ENCODE assay signal across 11 cellular contexts in the genomic region with DNA sequence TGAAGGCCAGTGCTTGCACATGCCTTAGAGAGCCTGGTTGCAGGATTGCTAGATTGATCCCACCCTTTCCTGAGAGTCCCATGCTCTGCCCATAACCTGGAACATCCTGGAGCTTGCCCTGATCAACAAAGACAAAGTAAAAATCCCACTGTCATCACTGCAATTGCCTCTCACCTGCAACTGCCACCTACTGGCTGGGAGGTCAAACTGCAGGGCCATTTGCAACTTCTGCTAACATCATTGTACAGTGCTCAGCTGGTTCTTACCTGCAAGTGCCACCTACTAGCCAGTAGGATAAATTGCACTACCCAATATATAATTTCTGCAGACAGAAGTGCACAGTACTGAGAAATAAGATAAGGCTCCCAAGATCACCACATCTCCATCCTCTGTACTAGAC.
DNase-seq lines count a peak whose midpoint lies in the region; ATAC-seq and TF ChIP-seq lines count a peak whose summit lies in the region.
"Had no signal": no experiment of that assay in that cellular context is flagged by ENCODE, and none has a peak within 500 bp of the region (broad histone marks: within the 10 kb centered on the region; RNA-seq: fewer than 3 reads in every experiment).

No MANE protein-coding gene starts in this region.

- H3K27ac Mint-ChIP-seq in neural crest cell (ENCODE audit: unreplicated experiment) = no peak overlapping the region

- no peaks in the 10 kb centered on the region for H3K9me3 ChIP-seq in SK-N-SH
- H3K9me3 ChIP-seq in ascending aorta = peaks cover 0 to 7% of the 10 kb centered on the region in 2 donors
- H3K9me3 ChIP-seq: uterus had no signal

- no peak overlapping the region for H3K4me3 Mint-ChIP-seq in neural crest cell

- no peak overlapping the region for H3K9ac ChIP-seq in SK-N-SH

- H3K4me1 Mint-ChIP-seq in neural crest cell = peaks cover 4% of the 10 kb centered on the region

- no peak overlapping the region for H3K4me3 ChIP-seq in SK-N-SH (ENCODE audit: low read depth in 2 of 2, low read length in 1 of 2)
- H3K4me3 ChIP-seq in NB4 (ENCODE audit: low read depth, low read length) = no peak overlapping the region
- H3K4me3 ChIP-seq in ascending aorta = no peak overlapping the region
- H3K4me3 ChIP-seq: uterus had no signal

- no peak for ATAC-seq in SK-N-SH treated with all-trans-retinoic acid at 6 μM for 48 hours
- peak; percentile 81 for ATAC-seq in HG02759 (IDR thresholded peaks at IDR 0.05; ENCODE audit: unreplicated experiment)

- H3K9me2 ChIP-seq in SK-N-SH = no peaks in the 10 kb centered on the region

- H3F3A ChIP-seq in SK-N-SH (replicated peaks; ENCODE audit: insufficient read depth) = no peaks in the 10 kb centered on the region

- no peak overlapping the region for H3K4me2 ChIP-seq in SK-N-SH

- H3K36me3 ChIP-seq in SK-N-SH (replicated peaks in 1 of 2; ENCODE audit: control insufficient read depth in 1 of 2, insufficient read depth in 2 of 2, low read length in 1 of 2) = no peaks in the 10 kb centered on the region
- no peaks in the 10 kb centered on the region for H3K36me3 ChIP-seq in ascending aorta
- H3K36me3 ChIP-seq: uterus had no signal

- H3K27me3 ChIP-seq in SK-N-SH (ENCODE audit: insufficient read depth) (no peaks in the 10 kb centered on the region), ascending aorta (no peaks in the 10 kb centered on the region)
- H3K27me3 ChIP-seq: uterus had no signal

- no peak for DNase-seq in SK-N-SH
- DNase-seq in NB4 (ENCODE audit: low read depth) = peak; percentile 14
- no peak for DNase-seq in neural crest cell (ENCODE audit: low read depth, low spot score)
- DNase-seq in ascending aorta (ENCODE audit: low spot score in 2 of 2) = no peak
- DNase-seq in NCI-H187 treated with DMSO at 0.1 percent for 48 hours (lab: John Stamatoyannopoulos, UW) = no peak
- no peak for DNase-seq in NCI-H526 (lab: John Stamatoyannopoulos, UW)
- DNase-seq: hypothalamus, MV-4-11, uterus had no signal

- POLR2A ChIA-PET in SK-N-SH (lab: Yijun Ruan, JAX) = no interaction called here

- H2AFZ ChIP-seq in SK-N-SH (ENCODE audit: low read depth) = no peak overlapping the region

- H3K4me1 ChIP-seq in SK-N-SH (ENCODE audit: control insufficient read depth in 1 of 2, insufficient read depth in 2 of 2, low read depth in 1 of 2, low read length in 1 of 2) (no peaks in the 10 kb centered on the region), ascending aorta (no peaks in the 10 kb centered on the region)
- H3K4me1 ChIP-seq: uterus had no signal

- peak; percentile 47 for TF ChIP-seq CTCF in SK-N-SH (IDR thresholded peaks at IDR 0.05)
- peak; percentile 65 for TF ChIP-seq CTCF in NB4 (IDR thresholded peaks at IDR 0.05; ENCODE audit: low read depth, low read length)
- TF ChIP-seq CTCF in neural crest cell (conservative IDR thresholded peaks at IDR 0.05) = peak; percentile 33
- TF ChIP-seq CTCF in ascending aorta (IDR thresholded peaks at IDR 0.05) = no peak

- H3K27me3 Mint-ChIP-seq in neural crest cell (ENCODE audit: low read depth) = no peaks in the 10 kb centered on the region

- no peak for TF ChIP-seq RAD21 in SK-N-SH (IDR thresholded peaks at IDR 0.05; ENCODE audit: low read length)

- TF ChIP-seq POLR2A in NB4 (IDR thresholded peaks at IDR 0.05; ENCODE audit: extremely low read depth, insufficient read length) = no peak

- peaks cover 27% of the 10 kb centered on the region for H3K36me3 Mint-ChIP-seq in neural crest cell (ENCODE audit: low read depth)

- no peak for TF ChIP-seq EP300 in SK-N-SH (IDR thresholded peaks at IDR 0.05; ENCODE audit: borderline replicate concordance in 1 of 2, low read depth in 1 of 2, low read length in 1 of 2)

- H3K27ac ChIP-seq in SK-N-SH (ENCODE audit: low read depth in 2 of 2, low read length in 1 of 2) (no peak overlapping the region), ascending aorta (no peak overlapping the region)
- H3K27ac ChIP-seq: uterus had no signal

- CTCF ChIA-PET in SK-N-SH (lab: Yijun Ruan, JAX) = no interaction called here

- H4K20me1 ChIP-seq in SK-N-SH (ENCODE audit: insufficient read depth) = no peaks in the 10 kb centered on the region

- H3K79me2 ChIP-seq in SK-N-SH (ENCODE audit: insufficient read depth) = no peaks in the 10 kb centered on the region

- intact Hi-C loops in ascending aorta (cut with DNase I) = no loop called here

- peaks cover 22% of the 10 kb centered on the region for H3K9me3 Mint-ChIP-seq in neural crest cell

TF ChIP-seq in SK-N-SH, 30 proteins besides CTCF, POLR2A, EP300 and RAD21 (continues in another document):
- TF ChIP-seq NRF1 (IDR thresholded peaks at IDR 0.05; ENCODE audit: low read depth, low read length) (no peak), RFX5 (IDR thresholded peaks at IDR 0.05; ENCODE audit: low read length) (no peak), ELF1 (IDR thresholded peaks at IDR 0.05) (no peak)
- TF ChIP-seq, protein P1, sequence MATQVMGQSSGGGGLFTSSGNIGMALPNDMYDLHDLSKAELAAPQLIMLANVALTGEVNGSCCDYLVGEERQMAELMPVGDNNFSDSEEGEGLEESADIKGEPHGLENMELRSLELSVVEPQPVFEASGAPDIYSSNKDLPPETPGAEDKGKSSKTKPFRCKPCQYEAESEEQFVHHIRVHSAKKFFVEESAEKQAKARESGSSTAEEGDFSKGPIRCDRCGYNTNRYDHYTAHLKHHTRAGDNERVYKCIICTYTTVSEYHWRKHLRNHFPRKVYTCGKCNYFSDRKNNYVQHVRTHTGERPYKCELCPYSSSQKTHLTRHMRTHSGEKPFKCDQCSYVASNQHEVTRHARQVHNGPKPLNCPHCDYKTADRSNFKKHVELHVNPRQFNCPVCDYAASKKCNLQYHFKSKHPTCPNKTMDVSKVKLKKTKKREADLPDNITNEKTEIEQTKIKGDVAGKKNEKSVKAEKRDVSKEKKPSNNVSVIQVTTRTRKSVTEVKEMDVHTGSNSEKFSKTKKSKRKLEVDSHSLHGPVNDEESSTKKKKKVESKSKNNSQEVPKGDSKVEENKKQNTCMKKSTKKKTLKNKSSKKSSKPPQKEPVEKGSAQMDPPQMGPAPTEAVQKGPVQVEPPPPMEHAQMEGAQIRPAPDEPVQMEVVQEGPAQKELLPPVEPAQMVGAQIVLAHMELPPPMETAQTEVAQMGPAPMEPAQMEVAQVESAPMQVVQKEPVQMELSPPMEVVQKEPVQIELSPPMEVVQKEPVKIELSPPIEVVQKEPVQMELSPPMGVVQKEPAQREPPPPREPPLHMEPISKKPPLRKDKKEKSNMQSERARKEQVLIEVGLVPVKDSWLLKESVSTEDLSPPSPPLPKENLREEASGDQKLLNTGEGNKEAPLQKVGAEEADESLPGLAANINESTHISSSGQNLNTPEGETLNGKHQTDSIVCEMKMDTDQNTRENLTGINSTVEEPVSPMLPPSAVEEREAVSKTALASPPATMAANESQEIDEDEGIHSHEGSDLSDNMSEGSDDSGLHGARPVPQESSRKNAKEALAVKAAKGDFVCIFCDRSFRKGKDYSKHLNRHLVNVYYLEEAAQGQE (IDR thresholded peaks at IDR 0.05; ENCODE audit: low read depth, low read length) = no peak

TF ChIP-seq in SK-N-SH treated with all-trans-retinoic acid at 6 μM for 48 hours, 23 proteins besides CTCF, POLR2A, EP300 and RAD21 (continues in another document):
- TF ChIP-seq CSDC2 (CRISPR knock-in tag; IDR thresholded peaks at IDR 0.05) (no peak), BACH2 (CRISPR knock-in tag; IDR thresholded peaks at IDR 0.05; ENCODE audit: borderline replicate concordance) (no peak), RARB (CRISPR knock-in tag; IDR thresholded peaks at IDR 0.05) (no peak), ZC3H10 (CRISPR knock-in tag; IDR thresholded peaks at IDR 0.05) (no peak), GLIS3 (CRISPR knock-in tag; IDR thresholded peaks at IDR 0.05) (no peak), ZFP30 (CRISPR knock-in tag; IDR thresholded peaks at IDR 0.05) (no peak)
- TF ChIP-seq, protein P2, sequence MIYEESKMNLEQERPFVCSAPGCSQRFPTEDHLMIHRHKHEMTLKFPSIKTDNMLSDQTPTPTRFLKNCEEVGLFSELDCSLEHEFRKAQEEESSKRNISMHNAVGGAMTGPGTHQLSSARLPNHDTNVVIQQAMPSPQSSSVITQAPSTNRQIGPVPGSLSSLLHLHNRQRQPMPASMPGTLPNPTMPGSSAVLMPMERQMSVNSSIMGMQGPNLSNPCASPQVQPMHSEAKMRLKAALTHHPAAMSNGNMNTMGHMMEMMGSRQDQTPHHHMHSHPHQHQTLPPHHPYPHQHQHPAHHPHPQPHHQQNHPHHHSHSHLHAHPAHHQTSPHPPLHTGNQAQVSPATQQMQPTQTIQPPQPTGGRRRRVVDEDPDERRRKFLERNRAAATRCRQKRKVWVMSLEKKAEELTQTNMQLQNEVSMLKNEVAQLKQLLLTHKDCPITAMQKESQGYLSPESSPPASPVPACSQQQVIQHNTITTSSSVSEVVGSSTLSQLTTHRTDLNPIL (CRISPR knock-in tag; IDR thresholded peaks at IDR 0.05; ENCODE audit: low read depth) = no peak
- TF ChIP-seq, protein P3, sequence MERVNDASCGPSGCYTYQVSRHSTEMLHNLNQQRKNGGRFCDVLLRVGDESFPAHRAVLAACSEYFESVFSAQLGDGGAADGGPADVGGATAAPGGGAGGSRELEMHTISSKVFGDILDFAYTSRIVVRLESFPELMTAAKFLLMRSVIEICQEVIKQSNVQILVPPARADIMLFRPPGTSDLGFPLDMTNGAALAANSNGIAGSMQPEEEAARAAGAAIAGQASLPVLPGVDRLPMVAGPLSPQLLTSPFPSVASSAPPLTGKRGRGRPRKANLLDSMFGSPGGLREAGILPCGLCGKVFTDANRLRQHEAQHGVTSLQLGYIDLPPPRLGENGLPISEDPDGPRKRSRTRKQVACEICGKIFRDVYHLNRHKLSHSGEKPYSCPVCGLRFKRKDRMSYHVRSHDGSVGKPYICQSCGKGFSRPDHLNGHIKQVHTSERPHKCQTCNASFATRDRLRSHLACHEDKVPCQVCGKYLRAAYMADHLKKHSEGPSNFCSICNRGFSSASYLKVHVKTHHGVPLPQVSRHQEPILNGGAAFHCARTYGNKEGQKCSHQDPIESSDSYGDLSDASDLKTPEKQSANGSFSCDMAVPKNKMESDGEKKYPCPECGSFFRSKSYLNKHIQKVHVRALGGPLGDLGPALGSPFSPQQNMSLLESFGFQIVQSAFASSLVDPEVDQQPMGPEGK (CRISPR knock-in tag; IDR thresholded peaks at IDR 0.05; ENCODE audit: borderline replicate concordance) = no peak

Comparison
In these comparisons a context has a peak if more than half of its experiments do, and no peak if none do; other contexts are left out.
1. CTCF ChIP-seq: peak in SK-N-SH (single experiment), NB4 (single experiment) and neural crest cell (single experiment); none in ascending aorta (0 of 3).